ENCODE assay signal across 2 cellular contexts in genomic region chr10:72310636-72311035, GRCh38.
TF ChIP-seq lines count a peak whose summit lies in the region.

No MANE protein-coding gene starts in this region.

TF ChIP-seq in HCT116, 20 proteins besides CTCF, POLR2A, EP300 and RAD21 (continued from another document):
- TF ChIP-seq SRF (IDR thresholded peaks at IDR 0.05; ENCODE audit: low read depth) = no peak
- no peak for TF ChIP-seq ZBTB33 (IDR thresholded peaks at IDR 0.05; ENCODE audit: extremely low read depth, insufficient replicate concordance, low read length)
- no peak for TF ChIP-seq ATF3 (IDR thresholded peaks at IDR 0.05)
- TF ChIP-seq JUND (IDR thresholded peaks at IDR 0.05) = no peak
- no peak for TF ChIP-seq ZFX (IDR thresholded peaks at IDR 0.05)
- TF ChIP-seq SP1 (IDR thresholded peaks at IDR 0.05; ENCODE audit: low read depth) = no peak
- TF ChIP-seq YY1 (IDR thresholded peaks at IDR 0.05; ENCODE audit: extremely low read depth, insufficient replicate concordance, low read depth, low read length) = no peak
- TF ChIP-seq REST (IDR thresholded peaks at IDR 0.05; ENCODE audit: low read depth) = no peak
- TF ChIP-seq EGR1 (IDR thresholded peaks at IDR 0.05; ENCODE audit: low read depth) = no peak
TF ChIP-seq in HCT116: peak in this region for 0.

TF ChIP-seq in HEK293T, 16 proteins besides CTCF, POLR2A, EP300 and RAD21 (continued from another document):
- no peak for TF ChIP-seq PKNOX1 (IDR thresholded peaks at IDR 0.05)
